In the genomic region with DNA sequence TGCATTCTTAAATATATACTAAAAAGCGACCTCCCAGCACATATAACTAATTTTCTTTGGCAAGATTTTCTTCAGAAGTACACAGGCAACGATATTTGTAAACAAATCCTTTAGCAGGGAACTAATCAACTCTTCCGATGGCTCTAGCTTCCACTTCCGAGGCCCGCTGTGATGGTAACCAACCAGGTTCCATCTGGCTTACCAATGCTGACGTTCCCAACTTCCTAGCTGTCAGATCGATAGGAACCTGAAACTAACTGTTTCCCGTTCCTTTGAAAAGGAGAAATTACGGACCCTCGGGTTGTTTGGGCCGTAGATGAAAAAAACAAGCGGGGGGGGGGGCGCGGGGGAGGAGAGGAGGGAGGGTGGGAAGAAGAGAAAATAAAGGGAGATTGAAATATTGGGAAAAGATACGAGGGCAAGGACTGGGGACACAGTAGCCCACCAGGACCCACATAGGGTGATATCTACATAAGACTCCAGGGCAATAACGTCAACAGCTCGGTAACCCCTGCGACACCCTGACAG, we compare ENCODE assay signal across 8 cellular contexts. TPM values are rescaled to one million over a fixed set of nuclear protein-coding genes. Genes with fewer than 3 reads are reported as not detected.
DNase-seq lines count a peak whose midpoint lies in the region; FAIRE-seq and TF ChIP-seq lines count a peak whose summit lies in the region.

No MANE protein-coding gene starts in this region.

- H3K36me3 Mint-ChIP-seq in Calu3 (ENCODE audit: insufficient read depth, unreplicated experiment): peaks cover 56% of the 10 kb centered on the region
- peaks cover 2% of the 10 kb centered on the region for H3K36me3 Mint-ChIP-seq in astrocyte (ENCODE audit: low read depth, unreplicated experiment)

- FAIRE-seq in H54 (lab: Jason Lieb, UNC): peak; percentile 90
- FAIRE-seq in astrocyte (lab: Jason Lieb, UNC): no peak

- H3K27me3 ChIP-seq in astrocyte (ENCODE audit: insufficient read depth, low read length): no peaks in the 10 kb centered on the region

- H3K27me3 Mint-ChIP-seq in Calu3 (ENCODE audit: unreplicated experiment): no peaks in the 10 kb centered on the region
- H3K27me3 Mint-ChIP-seq in astrocyte (ENCODE audit: low read depth, unreplicated experiment): no peaks in the 10 kb centered on the region

- H3K27ac Mint-ChIP-seq in Calu3 (ENCODE audit: unreplicated experiment): peak overlapping the region; percentile 95
- H3K27ac Mint-ChIP-seq in astrocyte (ENCODE audit: unreplicated experiment): peak overlapping the region; percentile 91

- H3K27ac ChIP-seq in astrocyte (ENCODE audit: low read depth, low read length): peak overlapping the region; percentile 93

- no peak for TF ChIP-seq CTCF in Calu3 (IDR thresholded peaks at IDR 0.05; ENCODE audit: unreplicated experiment)
- no peak for TF ChIP-seq CTCF in astrocyte (IDR thresholded peaks at IDR 0.05; ENCODE audit: insufficient read depth, low read depth, low read length)

- peak overlapping the region; percentile 97 for H3K4me3 ChIP-seq in astrocyte (ENCODE audit: insufficient read depth, low read depth, low read length)

- H4K20me1 ChIP-seq in astrocyte (ENCODE audit: insufficient read depth, low read length): peaks cover 27% of the 10 kb centered on the region

- CTCF ChIA-PET in Calu3 (lab: Charles Lee): interaction anchor here (0.6 kb wide), 1 partner anchor 964 kb away, joined by 4 read pairs; no protein-coding TSS in a partner anchor

- H3K9me3 Mint-ChIP-seq in Calu3 (ENCODE audit: low read depth, unreplicated experiment): no peaks in the 10 kb centered on the region
- no peaks in the 10 kb centered on the region for H3K9me3 Mint-ChIP-seq in astrocyte (ENCODE audit: unreplicated experiment)

- intact Hi-C loops in Calu3 (cut with micrococcal nuclease; ENCODE audit: unreplicated experiment): no loop called here

- H3K9ac ChIP-seq in astrocyte (ENCODE audit: low read length): peak overlapping the region; percentile 98

- H3K4me1 Mint-ChIP-seq in Calu3 (ENCODE audit: low read depth, unreplicated experiment): peaks cover 15% of the 10 kb centered on the region
- H3K4me1 Mint-ChIP-seq in astrocyte (ENCODE audit: low read depth, unreplicated experiment): peaks cover 12% of the 10 kb centered on the region

- H3K4me2 ChIP-seq in astrocyte (ENCODE audit: low read length): peak overlapping the region; percentile 97

- no peaks in the 10 kb centered on the region for H3K9me3 ChIP-seq in astrocyte (ENCODE audit: insufficient read depth, low read depth, low read length)

- H3K79me2 ChIP-seq in astrocyte (ENCODE audit: insufficient read depth, low read length): peaks cover 50% of the 10 kb centered on the region

- DNase-seq in Calu3: peak; percentile 23
- DNase-seq in H54 (ENCODE audit: insufficient read length, low spot score): no peak
- peak; percentile 64 for DNase-seq in OCI-M1 (lab: John Stamatoyannopoulos, UW)
- DNase-seq in astrocyte (ENCODE audit: low read depth): peak; percentile 39
- peak; percentile 27 to 67 for DNase-seq in hippocampal formation (lab: John Stamatoyannopoulos, UW)
- peak; percentile 38 for DNase-seq in renal cortical epithelial cell (ENCODE audit: low read depth)
- no peak for DNase-seq in 8988T
- no peak for DNase-seq in NCI-H524 treated with DMSO at 0.1 percent for 48 hours (lab: John Stamatoyannopoulos, UW)

- H3K4me1 ChIP-seq in astrocyte (ENCODE audit: insufficient read depth, low read length): peaks cover 4% of the 10 kb centered on the region

- no TSS peak for BruUV-seq in Calu3 (replicated peaks; lab: Mats Ljungman, UMichigan)

- H3K4me3 Mint-ChIP-seq in Calu3 (ENCODE audit: low read depth, unreplicated experiment) (peak overlapping the region; percentile 85), astrocyte (ENCODE audit: unreplicated experiment) (peak overlapping the region; percentile 93)

- no peak for TF ChIP-seq POLR2A in H54 (IDR thresholded peaks at IDR 0.05; ENCODE audit: low read depth, low read length)

- H2AFZ ChIP-seq in astrocyte (ENCODE audit: low read depth, low read length): peak overlapping the region; percentile 84

- H3K36me3 ChIP-seq in astrocyte (ENCODE audit: insufficient read depth, low read length): peaks cover 9% of the 10 kb centered on the region

RNA-seq across cellular contexts. Expression of gene GTF2B, which starts 0.5 kb away (rescaled TPM):
- 39.3 and 50.0 TPM in 2 replicates for total RNA-seq in Calu3 (2022)
- 28.3 and 29.3 TPM in 2 replicates for total RNA-seq in astrocyte
- total RNA-seq in renal cortical epithelial cell: 60.2 and 68.6 TPM in 2 replicates

Comparison
In these comparisons a context has a peak if more than half of its experiments do, and no peak if none do; other contexts are left out.
1. DNase-seq: peak in Calu3 (single experiment), OCI-M1 (single experiment), astrocyte (single experiment), hippocampal formation (2 of 2) and renal cortical epithelial cell (single experiment); none in H54 (single experiment), 8988T (single experiment) and NCI-H524 treated with DMSO at 0.1 percent for 48 hours (single experiment).